ENCODE assay signal across 14 cellular contexts in genomic region chr18:55634545-55634944, GRCh38. TPM values are rescaled to one million over a fixed set of nuclear protein-coding genes. Genes with fewer than 3 reads are reported as not detected.
DNase-seq lines count a peak whose midpoint lies in the region; ATAC-seq, FAIRE-seq and TF ChIP-seq lines count a peak whose summit lies in the region.
"Had no signal": no experiment of that assay in that cellular context is flagged by ENCODE, and none has a peak within 500 bp of the region (broad histone marks: within the 10 kb centered on the region; RNA-seq: fewer than 3 reads in every experiment).

No MANE protein-coding gene starts in this region.

- H3K4me3 ChIP-seq in HFF-Myc (replicated peaks; ENCODE audit: low read depth, low read length) (no peak overlapping the region), epithelial cell of esophagus (ENCODE audit: low read length) (no peak overlapping the region), right cardiac atrium (ENCODE audit: low read length) (no peak overlapping the region)
- H3K4me3 ChIP-seq: right atrium auricular region, testis had no signal

- intact Hi-C loops in right cardiac atrium (cut with DNase I) = no loop called here

- H3K9me3 ChIP-seq in right cardiac atrium (ENCODE audit: control insufficient read depth, low read length) = no peaks in the 10 kb centered on the region
- H3K9me3 ChIP-seq: right atrium auricular region, testis had no signal

- TF ChIP-seq CTCF in HFF-Myc (IDR thresholded peaks at IDR 0.05; ENCODE audit: low read depth, low read length, missing control alignments) = no peak
- TF ChIP-seq CTCF in epithelial cell of esophagus (IDR thresholded peaks at IDR 0.05; ENCODE audit: insufficient read depth, low read depth, low read length, missing control alignments) = no peak

- H3K4me1 ChIP-seq in right cardiac atrium (ENCODE audit: control insufficient read depth, insufficient read depth, low read length) = no peaks in the 10 kb centered on the region
- H3K4me1 ChIP-seq: right atrium auricular region, testis had no signal

- ATAC-seq in GM19452 (IDR thresholded peaks at IDR 0.05; ENCODE audit: unreplicated experiment) = no peak
- ATAC-seq in right cardiac atrium = no peak
- ATAC-seq in HG02885 (IDR thresholded peaks at IDR 0.05; ENCODE audit: poor library complexity, unreplicated experiment) = no peak

- 74% methylated on average over 3 of the region's 3 CpGs for whole genome bisulfite sequencing in right cardiac atrium

- DNase-seq in HFF-Myc (ENCODE audit: extremely low read depth, low read depth) (peak; percentile 10), RCC 7860 (ENCODE audit: low spot score) (peak; percentile 7), epithelial cell of esophagus (ENCODE audit: low read depth) (peak; percentile 88), stromal cell of bone marrow (ENCODE audit: low read depth) (peak; percentile 43), right cardiac atrium (no peak)
- DNase-seq: activated T-cell treated with anti-CD3 and anti-CD28 coated beads, Interleukin-2, amount 50 U/mL, for 48 hours; anterior cingulate cortex; RPMI8226; testis had no signal

- FAIRE-seq in RCC 7860 (lab: Jason Lieb, UNC) = no peak
- FAIRE-seq: GM18507, islet of Langerhans had no signal

- no peaks in the 10 kb centered on the region for H3K27me3 ChIP-seq in right cardiac atrium (ENCODE audit: control insufficient read depth, insufficient read depth)
- H3K27me3 ChIP-seq: right atrium auricular region, testis had no signal

- H3K27ac ChIP-seq in right cardiac atrium (ENCODE audit: low read length) = no peak overlapping the region
- H3K27ac ChIP-seq: right atrium auricular region, testis had no signal

RNA-seq across cellular contexts. Expression of gene TCF4, which starts 46.6 kb away (rescaled TPM):
- 10 to 100 TPM; 51.8 to 73.6 (median 61.9) TPM for total RNA-seq in right cardiac atrium
- 17.3 TPM for polyA plus RNA-seq in right cardiac atrium

Comparison
In these comparisons a context has a peak if more than half of its experiments do, and no peak if none do; other contexts are left out.
1. DNase-seq: peak in HFF-Myc (single experiment), RCC 7860 (single experiment), epithelial cell of esophagus (single experiment) and stromal cell of bone marrow (single experiment); none in right cardiac atrium (0 of 3).